In genomic region chr2:236177967-236178909, GRCh38 we compare ENCODE assay signal across 8 cellular contexts. TPM values are rescaled to one million over a fixed set of nuclear protein-coding genes. Genes with fewer than 3 reads are reported as not detected.
DNase-seq lines count a peak whose midpoint lies in the region; ATAC-seq and TF ChIP-seq lines count a peak whose summit lies in the region.

No MANE protein-coding gene starts in this region.

- peaks cover 0 to 2% (median 0%) of the 10 kb centered on the region in 8 donors for H3K9me3 Mint-ChIP-seq in CD4-positive, alpha-beta memory T cell
- H3K9me3 Mint-ChIP-seq in stimulated activated naive CD8-positive, alpha-beta T cell treated with anti-CD3 and anti-CD28 coated beads, Interleukin-15, amount 100 ng/mL, for 72 hours = no peaks in the 10 kb centered on the region

- TF ChIP-seq POLR2A in right lobe of liver (IDR thresholded peaks at IDR 0.05) = no peak

- H3K27me3 ChIP-seq in CD4-positive, alpha-beta memory T cell (ENCODE audit: insufficient read depth, low read length) = peaks cover 42% of the 10 kb centered on the region
- H3K27me3 ChIP-seq in dorsolateral prefrontal cortex = peaks cover 15 to 96% (median 85%) of the 10 kb centered on the region in 45 donors
- peaks cover 0 to 37% of the 10 kb centered on the region in 2 donors for H3K27me3 ChIP-seq in right lobe of liver

- peaks cover 14% of the 10 kb centered on the region for H3K4me1 ChIP-seq in CD4-positive, alpha-beta memory T cell (ENCODE audit: insufficient read depth, low read length)
- peaks cover 0 to 18% (median 0%) of the 10 kb centered on the region in 4 donors for H3K4me1 ChIP-seq in right lobe of liver

- H3K27me3 Mint-ChIP-seq in CD4-positive, alpha-beta memory T cell = peaks cover 48 to 54% of the 10 kb centered on the region in 2 donors
- peaks cover 100% of the 10 kb centered on the region for H3K27me3 Mint-ChIP-seq in stimulated activated naive CD8-positive, alpha-beta T cell treated with anti-CD3 and anti-CD28 coated beads, Interleukin-15, amount 100 ng/mL, for 72 hours

- no peaks in the 10 kb centered on the region for H3K36me3 Mint-ChIP-seq in CD4-positive, alpha-beta memory T cell

- no peak overlapping the region for H3K4me3 ChIP-seq in CD4-positive, alpha-beta memory T cell (ENCODE audit: low read length in 2 of 2)
- H3K4me3 ChIP-seq in dorsolateral prefrontal cortex = peak overlapping the region in 30 of 59 donors; percentile 3 to 56 (median 27)
- peak overlapping the region in 1 of 3 donors; percentile 32 for H3K4me3 ChIP-seq in right lobe of liver

- CTCF ChIA-PET in CD4-positive, alpha-beta memory T cell (lab: Charles Lee; ENCODE audit: partially characterized antibody) = interaction anchor here (0.7 to 2.4 kb wide), 6 partner anchors 10 to 412 kb away, joined by 3 to 17 read pairs (median 5); no protein-coding TSS in a partner anchor
- CTCF ChIA-PET in HEK293T (lab: Yijun Ruan, JAX) = interaction anchor here (0.6 to 1.9 kb wide), 6 partner anchors 9 to 774 kb away, joined by 3 to 21 read pairs (median 5); no protein-coding TSS in a partner anchor

- H3K4me1 Mint-ChIP-seq in CD4-positive, alpha-beta memory T cell = peaks cover 0 to 24% (median 7%) of the 10 kb centered on the region in 4 donors
- H3K4me1 Mint-ChIP-seq in stimulated activated naive CD8-positive, alpha-beta T cell treated with anti-CD3 and anti-CD28 coated beads, Interleukin-15, amount 100 ng/mL, for 72 hours = peaks cover 10% of the 10 kb centered on the region

- ATAC-seq in right lobe of liver (peak; percentile 77 to 84 (median 79)), GM21717 (IDR thresholded peaks at IDR 0.05; ENCODE audit: unreplicated experiment) (no peak), HG02884 (IDR thresholded peaks at IDR 0.05; ENCODE audit: unreplicated experiment) (no peak)
- peak; percentile 43 for ATAC-seq in stimulated activated naive CD8-positive, alpha-beta T cell treated with anti-CD3 and anti-CD28 coated beads, Interleukin-15, amount 100 ng/mL, for 72 hours

- no peak overlapping the region for H3K27ac ChIP-seq in CD4-positive, alpha-beta memory T cell (ENCODE audit: low read depth, low read length)
- H3K27ac ChIP-seq in dorsolateral prefrontal cortex (no peak overlapping the region), right lobe of liver (no peak overlapping the region)

- POLR2A ChIA-PET in CD4-positive, alpha-beta memory T cell (lab: Charles Lee; ENCODE audit: partially characterized antibody) = no interaction called here
- POLR2A ChIA-PET in HEK293T (lab: Yijun Ruan, JAX) = interaction anchor here (1.4 to 1.6 kb wide), 3 partner anchors 9 to 412 kb away, joined by 5 to 7 read pairs (median 6); no protein-coding TSS in a partner anchor

- H3K27ac Mint-ChIP-seq in CD4-positive, alpha-beta memory T cell = no peak overlapping the region
- H3K27ac Mint-ChIP-seq in stimulated activated naive CD8-positive, alpha-beta T cell treated with anti-CD3 and anti-CD28 coated beads, Interleukin-15, amount 100 ng/mL, for 72 hours = no peak overlapping the region

- H3K4me3 Mint-ChIP-seq in CD4-positive, alpha-beta memory T cell = peak overlapping the region in 7 of 8 donors; percentile 29 to 78 (median 39)
- H3K4me3 Mint-ChIP-seq in stimulated activated naive CD8-positive, alpha-beta T cell treated with anti-CD3 and anti-CD28 coated beads, Interleukin-15, amount 100 ng/mL, for 72 hours = peak overlapping the region; percentile 59 to 69

- 7% methylated on average over 11 of the region's 69 CpGs for WGBS in right lobe of liver (ENCODE audit: insufficient coverage, low coverage, low lambda C conversion rate, missing lambda C conversion rate)

- intact Hi-C loops in CD4-positive, alpha-beta memory T cell (cut with micrococcal nuclease) = no loop called here
- intact Hi-C loops in dorsolateral prefrontal cortex (cut with DNase I) (loop anchor here in 1 of 2 donors (5.0 kb wide), 1 partner anchor 411 kb away; no protein-coding TSS in a partner anchor), right lobe of liver (cut with DNase I) (no loop called here)

- TF ChIP-seq CTCF in dorsolateral prefrontal cortex (IDR thresholded peaks at IDR 0.05 in 54 of 56, conservative IDR thresholded peaks at IDR 0.05 in 2 of 56; ENCODE audit: low read depth in 1 of 56, partially characterized antibody in 56 of 56) (peak; percentile 29 to 78 (median 66)), right lobe of liver (IDR thresholded peaks at IDR 0.05) (peak; percentile 44 to 65 (median 57))

- in situ Hi-C loops in SK-MEL-5 (cut with HindIII; ENCODE audit: low pct_unique_long_range_greater_than_20kb, low sequenced_read_pairs) = no loop called here

- peak in 1 of 5 donors; percentile 5 for DNase-seq in CD4-positive, alpha-beta memory T cell
- DNase-seq in HEK293T (ENCODE audit: extremely low spot score) = peak; percentile 67
- DNase-seq in SK-MEL-5 (ENCODE audit: low read depth, low spot score) = peak; percentile 17
- peak in 4 of 10 donors; percentile 27 to 58 (median 41) for DNase-seq in dorsolateral prefrontal cortex
- DNase-seq in right lobe of liver = peak in 2 of 3 donors; percentile 61 to 67
- DNase-seq in stimulated activated naive CD8-positive, alpha-beta T cell treated with anti-CD3 and anti-CD28 coated beads, Interleukin-15, amount 100 ng/mL, for 72 hours = peak in 1 of 2 donors; percentile 55

- no peaks in the 10 kb centered on the region for H3K9me3 ChIP-seq in CD4-positive, alpha-beta memory T cell (ENCODE audit: control insufficient read depth in 1 of 2, low read length in 2 of 2)
- H3K9me3 ChIP-seq in right lobe of liver = no peaks in the 10 kb centered on the region

- no peaks in the 10 kb centered on the region for H3K36me3 ChIP-seq in CD4-positive, alpha-beta memory T cell (ENCODE audit: insufficient read depth, low read length)
- no peaks in the 10 kb centered on the region for H3K36me3 ChIP-seq in right lobe of liver

TF ChIP-seq in HEK293T, 16 proteins besides CTCF, POLR2A, EP300 and RAD21:
- TF ChIP-seq FOXA1 (IDR thresholded peaks at IDR 0.05) (no peak), TARDBP (IDR thresholded peaks at IDR 0.05) (no peak), FOXM1 (IDR thresholded peaks at IDR 0.05; ENCODE audit: borderline replicate concordance) (no peak), ZNF384 (IDR thresholded peaks at IDR 0.05) (peak; percentile 87), L3MBTL2 (conservative IDR thresholded peaks at IDR 0.05) (peak; percentile 51), BHLHE40 (IDR thresholded peaks at IDR 0.05; ENCODE audit: borderline replicate concordance) (no peak)
TF ChIP-seq in HEK293T: peak in this region for 2.

RNA-seq across cellular contexts. Expression of gene GBX2, which starts 10.1 kb away (rescaled TPM):
- total RNA-seq in CD4-positive, alpha-beta memory T cell = not detected
- not detected for polyA plus RNA-seq in CD4-positive, alpha-beta memory T cell
- total RNA-seq in SK-MEL-5 (2014; rRNA removed; shearing (Covaris generic)) = 1.2 TPM in 2 replicates
- 0.33 and 2.4 TPM in 2 replicates for polyA plus RNA-seq in SK-MEL-5 (2015; cell fraction: cytosol; rRNA removed)
- polyA plus RNA-seq in SK-MEL-5 (2015; cell fraction: nucleus; rRNA removed) = 1.2 TPM in 1 of 2 replicates, not detected in the other
- under 1 TPM in 13 of 120 experiments, not detected in 107; 0.24 to 0.89 (median 0.38) TPM for total RNA-seq in dorsolateral prefrontal cortex
- not detected for total RNA-seq in right lobe of liver

Comparison
In these comparisons a context has a peak if more than half of its experiments do, and no peak if none do; other contexts are left out.
1. H3K4me3 ChIP-seq: peak in dorsolateral prefrontal cortex (30 of 59); none in CD4-positive, alpha-beta memory T cell (0 of 2).
2. ATAC-seq: peak in right lobe of liver (4 of 4) and stimulated activated naive CD8-positive, alpha-beta T cell treated with anti-CD3 and anti-CD28 coated beads, Interleukin-15, amount 100 ng/mL, for 72 hours (single experiment); none in GM21717 (single experiment) and HG02884 (single experiment).